In genomic region chr19:48926909-48927308, GRCh38 we compare ENCODE assay signal across 8 cellular contexts. TPM values are rescaled to one million over a fixed set of nuclear protein-coding genes. Genes with fewer than 3 reads are reported as not detected.
DNase-seq lines count a peak whose midpoint lies in the region; ATAC-seq lines count a peak whose summit lies in the region.

No MANE protein-coding gene starts in this region.

- intact Hi-C loops in activated CD4-positive, alpha-beta memory T cell treated with anti-CD3 and anti-CD28 coated beads for 36 hours (cut with micrococcal nuclease): no loop called here

- no peaks in the 10 kb centered on the region for H3K27me3 Mint-ChIP-seq in activated CD4-positive, alpha-beta memory T cell treated with anti-CD3 and anti-CD28 coated beads for 36 hours

- DNase-seq in activated T-cell treated with anti-CD3 and anti-CD28 coated beads for 24 hours (ENCODE audit: low read depth): peak; percentile 11
- DNase-seq in activated T-cell treated with anti-CD3 and anti-CD28 coated beads, Interleukin-2, amount 50 U/mL, for 1 hour: no peak
- DNase-seq in activated CD4-positive, alpha-beta memory T cell treated with anti-CD3 and anti-CD28 coated beads for 36 hours: peak; percentile 54
- DNase-seq in fibroblast of the conjunctiva (ENCODE audit: low read depth): peak; percentile 87
- peak; percentile 16 for DNase-seq in stimulated activated CD4-positive, alpha-beta T cell treated with anti-CD3 and anti-CD28 coated beads, Interleukin-12 subunit alpha, Interleukin-12 subunit beta, amount 100 ng/mL, for 4 hours
- DNase-seq in SHP77 treated with DMSO at 0.1 percent for 48 hours (lab: John Stamatoyannopoulos, UW): no peak
- DNase-seq in SK-N-DZ (ENCODE audit: low spot score): no peak

- CTCF ChIA-PET in activated CD4-positive, alpha-beta memory T cell treated with anti-CD3 and anti-CD28 coated beads for 36 hours (lab: Charles Lee): no interaction called here

- POLR2A ChIA-PET in activated CD4-positive, alpha-beta memory T cell treated with anti-CD3 and anti-CD28 coated beads for 36 hours (lab: Charles Lee): interaction anchor here (1.5 kb wide), 1 partner anchor 52 kb away, joined by 4 read pairs; no protein-coding TSS in a partner anchor

- H3K27ac Mint-ChIP-seq in activated CD4-positive, alpha-beta memory T cell treated with anti-CD3 and anti-CD28 coated beads for 36 hours: peak overlapping the region; percentile 49

- no peaks in the 10 kb centered on the region for H3K9me3 Mint-ChIP-seq in activated CD4-positive, alpha-beta memory T cell treated with anti-CD3 and anti-CD28 coated beads for 36 hours

- peaks cover 4% of the 10 kb centered on the region for H3K4me1 Mint-ChIP-seq in activated CD4-positive, alpha-beta memory T cell treated with anti-CD3 and anti-CD28 coated beads for 36 hours (ENCODE audit: low read depth)

- peaks cover 5% of the 10 kb centered on the region for H3K36me3 Mint-ChIP-seq in activated CD4-positive, alpha-beta memory T cell treated with anti-CD3 and anti-CD28 coated beads for 36 hours

- no peak for ATAC-seq in HG02970 (IDR thresholded peaks at IDR 0.05; ENCODE audit: low FRiP score, unreplicated experiment)

- H3K4me3 Mint-ChIP-seq in activated CD4-positive, alpha-beta memory T cell treated with anti-CD3 and anti-CD28 coated beads for 36 hours: no peak overlapping the region

RNA-seq across cellular contexts. Expression of gene DHDH, which starts 6.6 kb away (rescaled TPM):
- 1 to 10 TPM; 2.0 to 2.8 TPM for total RNA-seq in activated CD4-positive, alpha-beta memory T cell treated with anti-CD3 and anti-CD28 coated beads for 36 hours
- not detected in 2 replicates for polyA plus RNA-seq in SK-N-DZ (2014; cell fraction: cytosol; rRNA removed)
- not detected in 2 replicates for polyA plus RNA-seq in SK-N-DZ (2014; cell fraction: nucleus; rRNA removed)

RNA-seq across cellular contexts. Expression of gene NUCB1, which starts 26.8 kb away (rescaled TPM):
- total RNA-seq in activated CD4-positive, alpha-beta memory T cell treated with anti-CD3 and anti-CD28 coated beads for 36 hours: 100 to 1,000 TPM; 154 to 159 TPM
- 56.6 and 73.7 TPM in 2 replicates for polyA plus RNA-seq in SK-N-DZ (2014; cell fraction: cytosol; rRNA removed)
- 36.9 and 39.9 TPM in 2 replicates for polyA plus RNA-seq in SK-N-DZ (2014; cell fraction: nucleus; rRNA removed)

RNA-seq across cellular contexts. Expression of gene BAX, which starts 27.8 kb away (rescaled TPM):
- total RNA-seq in activated CD4-positive, alpha-beta memory T cell treated with anti-CD3 and anti-CD28 coated beads for 36 hours: 100 to 1,000 TPM; 173 to 181 TPM
- polyA plus RNA-seq in SK-N-DZ (2014; cell fraction: cytosol; rRNA removed): 50.4 and 59.5 TPM in 2 replicates
- 33.0 and 50.3 TPM in 2 replicates for polyA plus RNA-seq in SK-N-DZ (2014; cell fraction: nucleus; rRNA removed)

RNA-seq across cellular contexts. Expression of gene TULP2, which starts 28.4 kb away (rescaled TPM):
- total RNA-seq in activated CD4-positive, alpha-beta memory T cell treated with anti-CD3 and anti-CD28 coated beads for 36 hours: under 1 TPM; 0.34 to 0.59 TPM
- 0.40 and 0.65 TPM in 2 replicates for polyA plus RNA-seq in SK-N-DZ (2014; cell fraction: cytosol; rRNA removed)
- polyA plus RNA-seq in SK-N-DZ (2014; cell fraction: nucleus; rRNA removed): 0.16 and 1.4 TPM in 2 replicates

RNA-seq across cellular contexts. Expression of gene FTL, which starts 38.2 kb away (rescaled TPM):
- 100 to 1,000 TPM; 870 to 900 TPM for total RNA-seq in activated CD4-positive, alpha-beta memory T cell treated with anti-CD3 and anti-CD28 coated beads for 36 hours
- 980 and 1,050 TPM in 2 replicates for polyA plus RNA-seq in SK-N-DZ (2014; cell fraction: cytosol; rRNA removed)
- 626 and 695 TPM in 2 replicates for polyA plus RNA-seq in SK-N-DZ (2014; cell fraction: nucleus; rRNA removed)

Comparison
In these comparisons a context has a peak if more than half of its experiments do, and no peak if none do; other contexts are left out.
1. DNase-seq: peak in activated T-cell treated with anti-CD3 and anti-CD28 coated beads for 24 hours (single experiment), activated CD4-positive, alpha-beta memory T cell treated with anti-CD3 and anti-CD28 coated beads for 36 hours (single experiment), fibroblast of the conjunctiva (single experiment) and stimulated activated CD4-positive, alpha-beta T cell treated with anti-CD3 and anti-CD28 coated beads, Interleukin-12 subunit alpha, Interleukin-12 subunit beta, amount 100 ng/mL, for 4 hours (single experiment); none in activated T-cell treated with anti-CD3 and anti-CD28 coated beads, Interleukin-2, amount 50 U/mL, for 1 hour (single experiment), SHP77 treated with DMSO at 0.1 percent for 48 hours (single experiment) and SK-N-DZ (single experiment).